In genomic region chr6:25961619-25962367, GRCh38 we compare ENCODE assay signal across 8 cellular contexts. TPM values are rescaled to one million over a fixed set of nuclear protein-coding genes. Genes with fewer than 3 reads are reported as not detected.
DNase-seq lines count a peak whose midpoint lies in the region; ATAC-seq and TF ChIP-seq lines count a peak whose summit lies in the region.

No MANE protein-coding gene starts in this region.

- no peaks in the 10 kb centered on the region for H3K9me2 ChIP-seq in Karpas-422 (replicated peaks; ENCODE audit: insufficient read depth, low read length)

- peak overlapping the region; percentile 26 for H3K27ac Mint-ChIP-seq in Caco-2 (ENCODE audit: unreplicated experiment)

- DNase-seq in Caco-2 (no peak), Karpas-422 (no peak), choroid plexus epithelial cell (ENCODE audit: low read depth) (no peak), neuronal stem cell (ENCODE audit: low spot score) (no peak), GM19240 (ENCODE audit: insufficient read length, low spot score) (no peak)
- DNase-seq in activated CD4-positive, alpha-beta T cell treated with anti-CD3 and anti-CD28 coated beads for 4 hours, result no peak

- H2AFZ ChIP-seq in Karpas-422 (ENCODE audit: low read length) (peak overlapping the region; percentile 57), neuronal stem cell (ENCODE audit: low read length) (peak overlapping the region; percentile 87)

- H4K20me1 ChIP-seq in Karpas-422 (ENCODE audit: insufficient read depth, low read depth, low read length), result 0 out of 2 replicates have a peak, but pooled peaks cover 5% of the 10 kb centered on the region

- H3K79me1 ChIP-seq in neuronal stem cell (ENCODE audit: low read depth, low read length), result no peaks in the 10 kb centered on the region

- CTCF ChIA-PET in Caco-2 (lab: Charles Lee), result no interaction called here

- ATAC-seq in HG03520 (IDR thresholded peaks at IDR 0.05; ENCODE audit: unreplicated experiment) (no peak), HG03565 (IDR thresholded peaks at IDR 0.05; ENCODE audit: unreplicated experiment) (no peak)

- H2AK5ac ChIP-seq in neuronal stem cell (ENCODE audit: low read depth, low read length), result no peak overlapping the region

- peak overlapping the region; percentile 94 for H3K27ac ChIP-seq in Karpas-422 (ENCODE audit: low read length)
- no peak overlapping the region for H3K27ac ChIP-seq in neuronal stem cell (replicated peaks; ENCODE audit: low read length)

- no peak overlapping the region for H2BK15ac ChIP-seq in neuronal stem cell (ENCODE audit: low read length)

- no peak overlapping the region for H2BK5ac ChIP-seq in neuronal stem cell (ENCODE audit: low read length)

- H3K4me1 ChIP-seq in Caco-2 (peaks cover 11% of the 10 kb centered on the region; the same call in 1 of the 2 replicates), Karpas-422 (ENCODE audit: low read length) (peaks cover 52% of the 10 kb centered on the region), neuronal stem cell (ENCODE audit: control insufficient read depth in 2 of 2, insufficient read depth in 1 of 2, low read depth in 1 of 2, low read length in 2 of 2) (peaks cover 2 to 3% of the 10 kb centered on the region in 2 donors)

- H3K9ac ChIP-seq in Karpas-422 (ENCODE audit: low read length) (peak overlapping the region; percentile 96), neuronal stem cell (ENCODE audit: low read depth, low read length, poor library complexity) (no peak overlapping the region)

- no peak overlapping the region for H4K8ac ChIP-seq in neuronal stem cell (ENCODE audit: low read depth, low read length)

- H3K4me2 ChIP-seq in Karpas-422 (ENCODE audit: low read depth, low read length, poor library complexity, severe bottlenecking), result peak overlapping the region; percentile 100
- H3K4me2 ChIP-seq in neuronal stem cell (ENCODE audit: insufficient read depth, low read length, poor library complexity, severe bottlenecking), result no peak overlapping the region

- no peak overlapping the region for H3K14ac ChIP-seq in neuronal stem cell (ENCODE audit: low read length)

- H3K79me2 ChIP-seq in Karpas-422 (ENCODE audit: low read length), result peaks cover 39% of the 10 kb centered on the region

- H3K9me3 ChIP-seq in Caco-2 (peaks cover 5% of the 10 kb centered on the region; the same call in 1 of the 2 replicates), Karpas-422 (ENCODE audit: low read length) (no peaks in the 10 kb centered on the region), neuronal stem cell (replicated peaks in 1 of 2; ENCODE audit: control insufficient read depth in 2 of 2, insufficient read depth in 1 of 2, low read depth in 1 of 2, low read length in 2 of 2) (peaks cover 5 to 24% of the 10 kb centered on the region in 2 donors)

- H2BK12ac ChIP-seq in neuronal stem cell (ENCODE audit: low read length), result no peak overlapping the region

- intact Hi-C loops in Caco-2 (cut with micrococcal nuclease; ENCODE audit: unreplicated experiment), result no loop called here

- H2BK120ac ChIP-seq in neuronal stem cell (ENCODE audit: low read depth, low read length), result no peak overlapping the region

- no TSS peak for BruUV-seq in Caco-2 (replicated peaks; lab: Mats Ljungman, UMichigan)

- H3K36me3 Mint-ChIP-seq in Caco-2 (ENCODE audit: insufficient read depth, unreplicated experiment), result no peaks in the 10 kb centered on the region

- H3K27me3 Mint-ChIP-seq in Caco-2 (ENCODE audit: insufficient read depth, unreplicated experiment), result no peaks in the 10 kb centered on the region

- H3K4me3 Mint-ChIP-seq in Caco-2 (ENCODE audit: unreplicated experiment), result no peak overlapping the region

- no CpG with 5 or more reads among the region's 5 CpGs for WGBS in neuronal stem cell (ENCODE audit: extremely low coverage in 2 of 2, insufficient read length in 2 of 2, insufficient replicate concordance in 1 of 2), 2 donors

- H3K4ac ChIP-seq in neuronal stem cell (ENCODE audit: low read length), result no peak overlapping the region

- H3K18ac ChIP-seq in neuronal stem cell (ENCODE audit: low read length), result peak overlapping the region; percentile 27

- POLR2A ChIA-PET in Caco-2 (lab: Charles Lee), result no interaction called here

- H3K36me3 ChIP-seq in Caco-2 (ENCODE audit: control insufficient read depth, insufficient read depth, low read length) (no peaks in the 10 kb centered on the region), Karpas-422 (ENCODE audit: insufficient read depth, low read length) (peaks cover 15% of the 10 kb centered on the region), neuronal stem cell (replicated peaks in 1 of 2; ENCODE audit: control insufficient read depth in 2 of 2, insufficient read depth in 2 of 2, low read length in 2 of 2) (no peaks in the 10 kb centered on the region)

- TF ChIP-seq CTCF in Caco-2 (IDR thresholded peaks at IDR 0.05; ENCODE audit: insufficient read depth in 1 of 2, low read depth in 1 of 2, low read length in 1 of 2, severe bottlenecking in 1 of 2, unreplicated experiment in 1 of 2) (no peak), choroid plexus epithelial cell (conservative IDR thresholded peaks at IDR 0.05; ENCODE audit: low read depth, low read length) (no peak)

- no peak overlapping the region for H3K23ac ChIP-seq in neuronal stem cell (ENCODE audit: low read depth, low read length, poor library complexity)

- H3K27me3 ChIP-seq in Caco-2 (replicated peaks; ENCODE audit: control insufficient read depth, insufficient read depth, low read length) (no peaks in the 10 kb centered on the region), Karpas-422 (ENCODE audit: low read length) (no peaks in the 10 kb centered on the region), neuronal stem cell (ENCODE audit: control insufficient read depth in 3 of 3, insufficient read depth in 3 of 3, low read depth in 1 of 3, low read length in 3 of 3) (no peaks in the 10 kb centered on the region)

- H3K4me3 ChIP-seq in Caco-2 (ENCODE audit: low read depth, low read length) (no peak overlapping the region), Karpas-422 (ENCODE audit: low read length) (peak overlapping the region; percentile 97), choroid plexus epithelial cell (ENCODE audit: low read depth, low read length) (peak overlapping the region; percentile 65), neuronal stem cell (ENCODE audit: low read length in 2 of 2) (no peak overlapping the region)

- H4K91ac ChIP-seq in neuronal stem cell (ENCODE audit: low read depth, low read length, poor library complexity), result no peak overlapping the region

- H3K9me3 Mint-ChIP-seq in Caco-2 (ENCODE audit: unreplicated experiment), result peaks cover 29% of the 10 kb centered on the region

- H3K4me1 Mint-ChIP-seq in Caco-2 (ENCODE audit: low read depth, unreplicated experiment), result peaks cover 17% of the 10 kb centered on the region

RNA-seq across cellular contexts. Expression of gene TRIM38, which starts 0.8 kb away (rescaled TPM):
- total RNA-seq in Caco-2 (2022), result 0.53 and 0.70 TPM in 2 replicates
- 17.0 and 19.3 TPM in 2 replicates for total RNA-seq in Karpas-422 (2014; rRNA removed; shearing (Covaris generic); ENCODE audit: low replicate concordance)
- 0.10 TPM for polyA plus RNA-seq in neuronal stem cell (2013, experiment 1 of 2)
- polyA plus RNA-seq in neuronal stem cell (2013, experiment 2 of 2), result 0.10 TPM

RNA-seq across cellular contexts. Expression of gene SLC17A2, which starts 31.3 kb away (rescaled TPM):
- total RNA-seq in Caco-2 (2022), result not detected in 2 replicates
- total RNA-seq in Karpas-422 (2014; rRNA removed; shearing (Covaris generic); ENCODE audit: low replicate concordance), result not detected in 2 replicates
- not detected for polyA plus RNA-seq in neuronal stem cell (2013, experiment 1 of 2)
- not detected for polyA plus RNA-seq in neuronal stem cell (2013, experiment 2 of 2)

Comparison
In these comparisons a context has a peak if more than half of its experiments do, and no peak if none do; other contexts are left out.
1. H3K4me3 ChIP-seq: peak in Karpas-422 (single experiment) and choroid plexus epithelial cell (single experiment); none in Caco-2 (single experiment) and neuronal stem cell (0 of 2).
2. RNA of gene TRIM38, which starts 0.8 kb away (total RNA-seq): 17.0 to 19.3 TPM in Karpas-422; 0.53 to 0.70 TPM in Caco-2; every median in the first group is over 10 times any median in the second.